ENCODE assay signal across 8 cellular contexts in genomic region chr7:14691597-14692203, GRCh38.
DNase-seq lines count a peak whose midpoint lies in the region; ATAC-seq, FAIRE-seq and TF ChIP-seq lines count a peak whose summit lies in the region.

No MANE protein-coding gene starts in this region.

- no peak for ATAC-seq in GM18861 (IDR thresholded peaks at IDR 0.05; ENCODE audit: unreplicated experiment)

- in situ Hi-C loops in GM13976 (cut with MboI; ENCODE audit: low sequenced_read_pairs, unreplicated experiment), result loop anchor here (25.0 kb wide), 1 partner anchor 1404 kb away; no protein-coding TSS in a partner anchor

- H3K4me3 ChIP-seq in cardiac fibroblast (replicated peaks in 1 of 2; ENCODE audit: low read depth in 2 of 2, low read length in 2 of 2), result no peak overlapping the region

- peak; percentile 82 for FAIRE-seq in TTC549 (lab: Jason Lieb, UNC)

- TF ChIP-seq CTCF in GM13976 (IDR thresholded peaks at IDR 0.05; ENCODE audit: borderline replicate concordance, control extremely low read depth, extremely low read depth, insufficient read depth, missing control alignments) (peak; percentile 71), cardiac fibroblast (IDR thresholded peaks at IDR 0.05; ENCODE audit: low read depth, low read length) (peak; percentile 67)

- DNase-seq in AG08396 (ENCODE audit: low spot score), result peak; percentile 4
- DNase-seq in GM13976 (ENCODE audit: low spot score), result peak; percentile 27
- DNase-seq in Kasumi-1 (lab: John Stamatoyannopoulos, UW), result peak; percentile 17 to 34
- DNase-seq in cardiac fibroblast (ENCODE audit: low read depth in 2 of 2), result peak; percentile 49 to 56
- peak; percentile 75 for DNase-seq in left kidney (ENCODE audit: low read depth, low spot score)
- DNase-seq in stimulated activated CD8-positive, alpha-beta memory T cell treated with anti-CD3 and anti-CD28 coated beads, Interleukin-12 subunit alpha, Interleukin-12 subunit beta, amount 100 ng/mL, for 1 hour (ENCODE audit: low read depth), result peak; percentile 11

Comparison
In these comparisons a context has a peak if more than half of its experiments do, and no peak if none do; other contexts are left out.
1. DNase-seq: peak in every context shown above with its lines; median percentile 75 in left kidney; 52 in cardiac fibroblast; 27 in GM13976; 26 in Kasumi-1; 11 in stimulated activated CD8-positive, alpha-beta memory T cell treated with anti-CD3 and anti-CD28 coated beads, Interleukin-12 subunit alpha, Interleukin-12 subunit beta, amount 100 ng/mL, for 1 hour; 4 in AG08396.